ENCODE assay signal across 1 cellular context in genomic region chr2:232611559-232612218, GRCh38.
TF ChIP-seq lines count a peak whose summit lies in the region.

No MANE protein-coding gene starts in this region.

TF ChIP-seq in HepG2, 621 proteins besides CTCF, POLR2A, EP300 and RAD21 (continued from another document and continues in another):
- TF ChIP-seq ZFY (CRISPR knock-in tag; IDR thresholded peaks at IDR 0.05) (0 out of 2 replicates have a peak, but pooled peaks have one; percentile 21), ZFP62 (CRISPR knock-in tag; IDR thresholded peaks at IDR 0.05) (0 out of 2 replicates have a peak, but pooled peaks have one; percentile 35), ZSCAN29 (CRISPR knock-in tag; conservative IDR thresholded peaks at IDR 0.05) (no peak), ZFP91 (CRISPR knock-in tag; IDR thresholded peaks at IDR 0.05; ENCODE audit: borderline replicate concordance) (no peak), ZNF331 (CRISPR knock-in tag; IDR thresholded peaks at IDR 0.05) (peak; percentile 33; the same call in 1 of the 2 replicates), BRD4 (CRISPR knock-in tag; IDR thresholded peaks at IDR 0.05) (no peak), ZNF34 (CRISPR knock-in tag; IDR thresholded peaks at IDR 0.05; ENCODE audit: borderline replicate concordance) (no peak), POLR2G (IDR thresholded peaks at IDR 0.05; ENCODE audit: low read depth, low read length) (no peak), NR2F6 (IDR thresholded peaks at IDR 0.05) (no peak), NR2F6 (CRISPR knock-in tag; IDR thresholded peaks at IDR 0.05) (no peak), ZNF614 (CRISPR knock-in tag; IDR thresholded peaks at IDR 0.05; ENCODE audit: borderline replicate concordance) (peak; percentile 46; the same call in 1 of the 2 replicates), ZMYM3 (CRISPR knock-in tag; IDR thresholded peaks at IDR 0.05) (peak; percentile 33; the same call in 1 of the 2 replicates), ELF1 (CRISPR knock-in tag; IDR thresholded peaks at IDR 0.05) (peak; percentile 46; the same call in 1 of the 2 replicates), POGZ (CRISPR knock-in tag; IDR thresholded peaks at IDR 0.05) (no peak), ZNF280B (CRISPR knock-in tag; IDR thresholded peaks at IDR 0.05; ENCODE audit: borderline replicate concordance) (0 out of 2 replicates have a peak, but pooled peaks have one; percentile 40), FOXJ3 (CRISPR knock-in tag; IDR thresholded peaks at IDR 0.05; ENCODE audit: borderline replicate concordance) (no peak), ZXDC (CRISPR knock-in tag; IDR thresholded peaks at IDR 0.05) (no peak), ZC3H4 (CRISPR knock-in tag; IDR thresholded peaks at IDR 0.05; ENCODE audit: borderline replicate concordance) (no peak), KLF15 (CRISPR knock-in tag; IDR thresholded peaks at IDR 0.05; ENCODE audit: borderline replicate concordance) (no peak), ZNF318 (CRISPR knock-in tag; IDR thresholded peaks at IDR 0.05) (no peak), HNF1B (CRISPR knock-in tag; IDR thresholded peaks at IDR 0.05) (peak; percentile 58; the same call in 1 of the 2 replicates), YY1 (IDR thresholded peaks at IDR 0.05; ENCODE audit: insufficient read depth, insufficient replicate concordance, low read depth, low read length) (peak; percentile 36), ZBTB39 (CRISPR knock-in tag; IDR thresholded peaks at IDR 0.05) (0 out of 2 replicates have a peak, but pooled peaks have one; percentile 50), PATZ1 (CRISPR knock-in tag; IDR thresholded peaks at IDR 0.05) (peak; percentile 70), HINFP (CRISPR knock-in tag; IDR thresholded peaks at IDR 0.05; ENCODE audit: low read depth) (0 out of 2 replicates have a peak, but pooled peaks have one; percentile 34), ZNF883 (CRISPR knock-in tag; IDR thresholded peaks at IDR 0.05; ENCODE audit: not compliant biosample characterization) (no peak), ATF2 (CRISPR knock-in tag; IDR thresholded peaks at IDR 0.05) (0 out of 2 replicates have a peak, but pooled peaks have one; percentile 26), KLF13 (CRISPR knock-in tag; IDR thresholded peaks at IDR 0.05) (0 out of 2 replicates have a peak, but pooled peaks have one; percentile 60), BATF2 (CRISPR knock-in tag; IDR thresholded peaks at IDR 0.05) (no peak)
